25 cellular contexts compared by ENCODE assay signal in genomic region chr1:154719586-154720327, GRCh38.
A peak's percentile ranks its signal among the peaks of the same experiment; 100 is the strongest.
DNase-seq lines count a peak whose midpoint lies in the region; ATAC-seq lines count a peak whose summit lies in the region.
"Had no signal": no experiment of that assay in that cellular context is flagged by ENCODE, and none has a peak within 500 bp of the region (broad histone marks: within the 10 kb centered on the region; RNA-seq: fewer than 3 reads in every experiment).

No MANE protein-coding gene starts in this region.

- H3K36me3 Mint-ChIP-seq in activated naive CD8-positive, alpha-beta T cell treated with anti-CD3 and anti-CD28 coated beads, Interleukin-2, amount 10 ng/mL, durations not matched to agents 7 days and 5 days = no peaks in the 10 kb centered on the region
- no peaks in the 10 kb centered on the region for H3K36me3 Mint-ChIP-seq in activated naive CD8-positive, alpha-beta T cell treated with anti-CD3 and anti-CD28 coated beads, Interleukin-2, amount 50 U/mL, for 24 hours (ENCODE audit: low read depth)
- no peaks in the 10 kb centered on the region for H3K36me3 Mint-ChIP-seq in activated CD8-positive, alpha-beta T cell treated with anti-CD3 and anti-CD28 coated beads, Interleukin-2, amount 10 ng/mL, durations not matched to agents 7 days and 5 days (ENCODE audit: low read depth)

- peaks cover 2% of the 10 kb centered on the region for H3K27me3 Mint-ChIP-seq in activated naive CD8-positive, alpha-beta T cell treated with anti-CD3 and anti-CD28 coated beads, Interleukin-2, amount 10 ng/mL, durations not matched to agents 7 days and 5 days
- no peaks in the 10 kb centered on the region for H3K27me3 Mint-ChIP-seq in activated naive CD8-positive, alpha-beta T cell treated with anti-CD3 and anti-CD28 coated beads, Interleukin-2, amount 50 U/mL, for 24 hours
- no peaks in the 10 kb centered on the region for H3K27me3 Mint-ChIP-seq in activated CD8-positive, alpha-beta T cell treated with anti-CD3 and anti-CD28 coated beads, Interleukin-2, amount 10 ng/mL, durations not matched to agents 7 days and 5 days (ENCODE audit: low read depth)

- POLR2A ChIA-PET in activated naive CD8-positive, alpha-beta T cell treated with anti-CD3 and anti-CD28 coated beads, Interleukin-2, amount 10 ng/mL, durations not matched to agents 7 days and 5 days (lab: Charles Lee) = interaction anchor here (0.9 to 1.3 kb wide), 2 partner anchors 14 to 28 kb away, joined by 4 to 5 read pairs; no protein-coding TSS in a partner anchor
- POLR2A ChIA-PET in activated CD8-positive, alpha-beta T cell treated with anti-CD3 and anti-CD28 coated beads, Interleukin-2, amount 10 ng/mL, durations not matched to agents 7 days and 5 days (lab: Charles Lee) = interaction anchor here (1.0 kb wide), 1 partner anchor 90 kb away, joined by 4 read pairs; no protein-coding TSS in a partner anchor

- H3K9me3 Mint-ChIP-seq in activated naive CD8-positive, alpha-beta T cell treated with anti-CD3 and anti-CD28 coated beads, Interleukin-2, amount 10 ng/mL, durations not matched to agents 7 days and 5 days = no peaks in the 10 kb centered on the region
- no peaks in the 10 kb centered on the region for H3K9me3 Mint-ChIP-seq in activated naive CD8-positive, alpha-beta T cell treated with anti-CD3 and anti-CD28 coated beads, Interleukin-2, amount 50 U/mL, for 24 hours
- H3K9me3 Mint-ChIP-seq in activated CD8-positive, alpha-beta T cell treated with anti-CD3 and anti-CD28 coated beads, Interleukin-2, amount 10 ng/mL, durations not matched to agents 7 days and 5 days (ENCODE audit: insufficient read depth) = no peaks in the 10 kb centered on the region
- H3K9me3 Mint-ChIP-seq: activated naive CD4-positive, alpha-beta T cell treated with anti-CD3 and anti-CD28 coated beads for 36 hours had no signal

- peaks cover 25% of the 10 kb centered on the region for H3K4me1 Mint-ChIP-seq in activated naive CD8-positive, alpha-beta T cell treated with anti-CD3 and anti-CD28 coated beads, Interleukin-2, amount 10 ng/mL, durations not matched to agents 7 days and 5 days
- H3K4me1 Mint-ChIP-seq in activated naive CD8-positive, alpha-beta T cell treated with anti-CD3 and anti-CD28 coated beads, Interleukin-2, amount 50 U/mL, for 24 hours = peaks cover 19% of the 10 kb centered on the region
- H3K4me1 Mint-ChIP-seq in activated CD8-positive, alpha-beta T cell treated with anti-CD3 and anti-CD28 coated beads, Interleukin-2, amount 10 ng/mL, durations not matched to agents 7 days and 5 days (ENCODE audit: low read depth) = peaks cover 23% of the 10 kb centered on the region

- no peak for DNase-seq in activated naive CD8-positive, alpha-beta T cell treated with anti-CD3 and anti-CD28 coated beads, Interleukin-2, amount 10 ng/mL, durations not matched to agents 7 days and 5 days
- no peak for DNase-seq in activated naive CD8-positive, alpha-beta T cell treated with anti-CD3 and anti-CD28 coated beads, Interleukin-2, amount 50 U/mL, for 24 hours
- DNase-seq in NOMO-1 treated with DMSO at 0.1 percent for 48 hours (lab: John Stamatoyannopoulos, UW; ENCODE audit: unreplicated experiment) (peak; percentile 31), GOT3 (lab: John Stamatoyannopoulos, UW) (no peak), NCI-H345 treated with DMSO at 0.1 percent for 48 hours (lab: John Stamatoyannopoulos, UW; ENCODE audit: unreplicated experiment) (no peak)
- no peak for DNase-seq in activated CD8-positive, alpha-beta T cell treated with anti-CD3 and anti-CD28 coated beads, Interleukin-2, amount 10 ng/mL, durations not matched to agents 7 days and 5 days
- DNase-seq: activated CD4-positive, alpha-beta T cell treated with anti-CD3 and anti-CD28 coated beads, Interleukin-2, amount 50 U/mL, for 1 hour; activated naive CD4-positive, alpha-beta T cell treated with anti-CD3 and anti-CD28 coated beads for 36 hours; amygdala; BE2C; EL; H7; NCI-H1048; NCI-H2107; NCI-H446; NCI-H748 treated with DMSO at 0.1 percent for 48 hours; nucleus accumbens; OCI-M1; SK-N-SH; T-helper 9 cell; thyroid gland had no signal

- peak overlapping the region; percentile 28 for H3K4me3 Mint-ChIP-seq in activated naive CD8-positive, alpha-beta T cell treated with anti-CD3 and anti-CD28 coated beads, Interleukin-2, amount 10 ng/mL, durations not matched to agents 7 days and 5 days
- no peak overlapping the region for H3K4me3 Mint-ChIP-seq in activated naive CD8-positive, alpha-beta T cell treated with anti-CD3 and anti-CD28 coated beads, Interleukin-2, amount 50 U/mL, for 24 hours
- no peak overlapping the region for H3K4me3 Mint-ChIP-seq in activated CD8-positive, alpha-beta T cell treated with anti-CD3 and anti-CD28 coated beads, Interleukin-2, amount 10 ng/mL, durations not matched to agents 7 days and 5 days
- H3K4me3 Mint-ChIP-seq: activated naive CD4-positive, alpha-beta T cell treated with anti-CD3 and anti-CD28 coated beads for 36 hours had no signal

- CTCF ChIA-PET in activated CD8-positive, alpha-beta T cell treated with anti-CD3 and anti-CD28 coated beads, Interleukin-2, amount 10 ng/mL, durations not matched to agents 7 days and 5 days (lab: Charles Lee) = interaction anchor here (0.6 to 1.5 kb wide), 8 partner anchors 9 to 58 kb away, joined by 3 read pairs; no protein-coding TSS in a partner anchor

- peak overlapping the region; percentile 70 for H3K27ac Mint-ChIP-seq in activated naive CD8-positive, alpha-beta T cell treated with anti-CD3 and anti-CD28 coated beads, Interleukin-2, amount 10 ng/mL, durations not matched to agents 7 days and 5 days
- H3K27ac Mint-ChIP-seq in activated naive CD8-positive, alpha-beta T cell treated with anti-CD3 and anti-CD28 coated beads, Interleukin-2, amount 50 U/mL, for 24 hours = no peak overlapping the region
- peak overlapping the region; percentile 76 for H3K27ac Mint-ChIP-seq in activated CD8-positive, alpha-beta T cell treated with anti-CD3 and anti-CD28 coated beads, Interleukin-2, amount 10 ng/mL, durations not matched to agents 7 days and 5 days
- H3K27ac Mint-ChIP-seq: activated naive CD4-positive, alpha-beta T cell treated with anti-CD3 and anti-CD28 coated beads for 36 hours; progenitor cell of endocrine pancreas had no signal

- ATAC-seq in activated naive CD8-positive, alpha-beta T cell treated with anti-CD3 and anti-CD28 coated beads, Interleukin-2, amount 10 ng/mL, durations not matched to agents 7 days and 5 days (ENCODE audit: low read depth) = peak; percentile 72
- ATAC-seq in activated naive CD8-positive, alpha-beta T cell treated with anti-CD3 and anti-CD28 coated beads, Interleukin-2, amount 50 U/mL, for 24 hours = no peak
- ATAC-seq in activated CD8-positive, alpha-beta T cell treated with anti-CD3 and anti-CD28 coated beads, Interleukin-2, amount 10 ng/mL, durations not matched to agents 7 days and 5 days = peak; percentile 55
- ATAC-seq in HG02870 (IDR thresholded peaks at IDR 0.05; ENCODE audit: unreplicated experiment) = no peak
- ATAC-seq: gastroesophageal sphincter, sciatic nerve had no signal

Comparison
In these comparisons a context has a peak if more than half of its experiments do, and no peak if none do; other contexts are left out.
1. ATAC-seq: peak in activated naive CD8-positive, alpha-beta T cell treated with anti-CD3 and anti-CD28 coated beads, Interleukin-2, amount 10 ng/mL, durations not matched to agents 7 days and 5 days (single experiment) and activated CD8-positive, alpha-beta T cell treated with anti-CD3 and anti-CD28 coated beads, Interleukin-2, amount 10 ng/mL, durations not matched to agents 7 days and 5 days (single experiment); none in activated naive CD8-positive, alpha-beta T cell treated with anti-CD3 and anti-CD28 coated beads, Interleukin-2, amount 50 U/mL, for 24 hours (single experiment) and HG02870 (single experiment).